In the genomic region with DNA sequence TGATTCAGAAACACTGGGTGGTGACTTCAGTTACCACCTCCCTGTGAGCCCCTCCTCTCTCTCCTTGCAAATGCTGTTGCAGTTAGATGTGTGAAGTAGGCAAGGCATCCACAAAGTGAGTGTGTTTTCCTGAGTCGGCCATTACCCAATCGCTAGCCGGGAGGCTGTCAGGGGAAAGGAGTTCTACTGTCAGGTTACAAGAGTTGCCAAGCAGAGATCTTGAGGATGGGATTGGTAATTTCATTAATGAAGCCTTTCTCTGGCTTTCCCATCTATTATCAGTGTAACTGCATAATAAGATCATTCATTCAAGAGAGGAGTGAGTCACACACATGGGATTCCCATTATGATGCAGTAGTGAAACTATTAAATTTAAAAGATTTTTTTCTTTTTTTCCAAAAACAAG, we compare ENCODE assay signal across 14 cellular contexts.
A peak's percentile ranks its signal among the peaks of the same experiment; 100 is the strongest.
DNase-seq lines count a peak whose midpoint lies in the region.
"Had no signal": no experiment of that assay in that cellular context is flagged by ENCODE, and none has a peak within 500 bp of the region (broad histone marks: within the 10 kb centered on the region; RNA-seq: fewer than 3 reads in every experiment).

No MANE protein-coding gene starts in this region.

- no peak overlapping the region for H3K18ac ChIP-seq in neuronal stem cell (ENCODE audit: low read length)

- H3K36me3 ChIP-seq in neuronal stem cell (replicated peaks in 1 of 2; ENCODE audit: control insufficient read depth in 2 of 2, insufficient read depth in 2 of 2, low read length in 2 of 2), result peaks cover 8 to 89% of the 10 kb centered on the region in 2 donors
- H3K36me3 ChIP-seq: gastrocnemius medialis had no signal

- H2BK15ac ChIP-seq in neuronal stem cell (ENCODE audit: low read length), result no peak overlapping the region

- peak; percentile 4 for DNase-seq in stimulated activated CD4-positive, alpha-beta T cell treated with anti-CD3 and anti-CD28 coated beads, Interleukin-1b, Interleukin-23, amount 100 ng/mL, for 48 hours
- DNase-seq in stimulated activated CD4-positive, alpha-beta T cell treated with anti-CD3 and anti-CD28 coated beads, Interleukin-2, amount 100 ng/mL, for 48 hours, result no peak
- DNase-seq in amniotic epithelial cell (ENCODE audit: low read depth) (peak; percentile 72), fibroblast of peridontal ligament (ENCODE audit: extremely low read depth) (peak; percentile 40), stromal cell of bone marrow (ENCODE audit: low read depth) (peak; percentile 55), NCI-H748 (lab: John Stamatoyannopoulos, UW; ENCODE audit: unreplicated experiment) (no peak), Ammon's horn (ENCODE audit: low spot score) (no peak), neuronal stem cell (ENCODE audit: low spot score) (no peak)
- DNase-seq: activated CD8-positive, alpha-beta memory T cell treated with anti-CD3 and anti-CD28 coated beads, Interleukin-2, amount 10 ng/mL, durations not matched to agents 7 days and 5 days; dorsolateral prefrontal cortex; gastrocnemius medialis; NCI-H1436 treated with DMSO at 0.1 percent for 48 hours; Right ventricle myocardium superior; T-helper 17 cell had no signal

- no peaks in the 10 kb centered on the region for H3K9me3 ChIP-seq in neuronal stem cell (replicated peaks in 1 of 2; ENCODE audit: control insufficient read depth in 2 of 2, insufficient read depth in 1 of 2, low read depth in 1 of 2, low read length in 2 of 2)
- H3K9me3 ChIP-seq: gastrocnemius medialis had no signal

- no peak overlapping the region for H3K4ac ChIP-seq in neuronal stem cell (ENCODE audit: low read length)

- H3K14ac ChIP-seq in neuronal stem cell (ENCODE audit: low read length), result no peak overlapping the region

- H3K4me1 ChIP-seq in neuronal stem cell (ENCODE audit: control insufficient read depth in 2 of 2, insufficient read depth in 1 of 2, low read depth in 1 of 2, low read length in 2 of 2), result peaks cover 0 to 1% of the 10 kb centered on the region in 2 donors
- H3K4me1 ChIP-seq: gastrocnemius medialis had no signal

- no peaks in the 10 kb centered on the region for H3K79me1 ChIP-seq in neuronal stem cell (ENCODE audit: low read depth, low read length)

- no peak overlapping the region for H3K23ac ChIP-seq in neuronal stem cell (ENCODE audit: low read depth, low read length, poor library complexity)

- no peak overlapping the region for H3K27ac ChIP-seq in neuronal stem cell (replicated peaks; ENCODE audit: low read length)
- H3K27ac ChIP-seq: dorsolateral prefrontal cortex, gastrocnemius medialis had no signal

- H2BK12ac ChIP-seq in neuronal stem cell (ENCODE audit: low read length), result no peak overlapping the region

- no peak overlapping the region for H2BK5ac ChIP-seq in neuronal stem cell (ENCODE audit: low read length)

- H3K27me3 ChIP-seq in neuronal stem cell (ENCODE audit: control insufficient read depth in 3 of 3, insufficient read depth in 3 of 3, low read depth in 1 of 3, low read length in 3 of 3), result peaks cover 0 to 3% (median 0%) of the 10 kb centered on the region in 3 experiments
- H3K27me3 ChIP-seq: dorsolateral prefrontal cortex, gastrocnemius medialis had no signal

- H2AK5ac ChIP-seq in neuronal stem cell (ENCODE audit: low read depth, low read length), result no peak overlapping the region

- no peak overlapping the region for H3K9ac ChIP-seq in neuronal stem cell (ENCODE audit: low read depth, low read length, poor library complexity)

- H3K4me2 ChIP-seq in neuronal stem cell (ENCODE audit: insufficient read depth, low read length, poor library complexity, severe bottlenecking), result no peak overlapping the region

- no peak overlapping the region for H2BK120ac ChIP-seq in neuronal stem cell (ENCODE audit: low read depth, low read length)

- no CpG with 5 or more reads among the region's 3 CpGs for WGBS in neuronal stem cell (ENCODE audit: extremely low coverage in 2 of 2, insufficient read length in 2 of 2, insufficient replicate concordance in 1 of 2), 2 donors

- no peak overlapping the region for H4K8ac ChIP-seq in neuronal stem cell (ENCODE audit: low read depth, low read length)

- H4K91ac ChIP-seq in neuronal stem cell (ENCODE audit: low read depth, low read length, poor library complexity), result no peak overlapping the region

- no peak overlapping the region for H3K4me3 ChIP-seq in neuronal stem cell (ENCODE audit: low read length in 2 of 2)
- H3K4me3 ChIP-seq: dorsolateral prefrontal cortex, gastrocnemius medialis had no signal

- no peak overlapping the region for H2AFZ ChIP-seq in neuronal stem cell (ENCODE audit: low read length)

Comparison
In these comparisons a context has a peak if more than half of its experiments do, and no peak if none do; other contexts are left out.
1. DNase-seq: peak in stimulated activated CD4-positive, alpha-beta T cell treated with anti-CD3 and anti-CD28 coated beads, Interleukin-1b, Interleukin-23, amount 100 ng/mL, for 48 hours (single experiment), amniotic epithelial cell (single experiment), fibroblast of peridontal ligament (single experiment) and stromal cell of bone marrow (single experiment); none in stimulated activated CD4-positive, alpha-beta T cell treated with anti-CD3 and anti-CD28 coated beads, Interleukin-2, amount 100 ng/mL, for 48 hours (0 of 2), NCI-H748 (single experiment), Ammon's horn (single experiment) and neuronal stem cell (single experiment).